ENCODE assay signal across 1 cellular context in the genomic region with DNA sequence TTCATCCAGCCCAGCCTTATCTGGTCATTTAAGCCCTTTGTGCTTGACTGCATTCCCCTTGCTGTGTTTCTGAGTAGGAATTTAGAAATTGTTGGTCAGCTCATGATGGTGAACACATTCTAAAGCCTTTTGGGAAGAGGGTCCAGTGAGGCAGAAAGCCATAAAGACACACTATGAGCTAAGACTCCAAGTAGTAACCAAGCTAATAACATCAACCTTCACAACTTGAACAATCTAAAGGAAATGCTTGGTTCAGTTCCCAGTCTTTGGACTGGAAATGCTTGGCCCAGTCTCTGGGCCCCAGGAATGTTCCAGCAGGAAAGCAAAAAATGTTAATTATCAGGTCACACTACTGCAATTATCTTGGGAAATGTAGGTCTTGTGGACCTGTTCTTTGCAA.
TF ChIP-seq lines count a peak whose summit lies in the region.

No MANE protein-coding gene starts in this region.

TF ChIP-seq in GM23338, 12 proteins besides CTCF, POLR2A, EP300 and RAD21 (continued from another document):
- TF ChIP-seq, protein P1, sequence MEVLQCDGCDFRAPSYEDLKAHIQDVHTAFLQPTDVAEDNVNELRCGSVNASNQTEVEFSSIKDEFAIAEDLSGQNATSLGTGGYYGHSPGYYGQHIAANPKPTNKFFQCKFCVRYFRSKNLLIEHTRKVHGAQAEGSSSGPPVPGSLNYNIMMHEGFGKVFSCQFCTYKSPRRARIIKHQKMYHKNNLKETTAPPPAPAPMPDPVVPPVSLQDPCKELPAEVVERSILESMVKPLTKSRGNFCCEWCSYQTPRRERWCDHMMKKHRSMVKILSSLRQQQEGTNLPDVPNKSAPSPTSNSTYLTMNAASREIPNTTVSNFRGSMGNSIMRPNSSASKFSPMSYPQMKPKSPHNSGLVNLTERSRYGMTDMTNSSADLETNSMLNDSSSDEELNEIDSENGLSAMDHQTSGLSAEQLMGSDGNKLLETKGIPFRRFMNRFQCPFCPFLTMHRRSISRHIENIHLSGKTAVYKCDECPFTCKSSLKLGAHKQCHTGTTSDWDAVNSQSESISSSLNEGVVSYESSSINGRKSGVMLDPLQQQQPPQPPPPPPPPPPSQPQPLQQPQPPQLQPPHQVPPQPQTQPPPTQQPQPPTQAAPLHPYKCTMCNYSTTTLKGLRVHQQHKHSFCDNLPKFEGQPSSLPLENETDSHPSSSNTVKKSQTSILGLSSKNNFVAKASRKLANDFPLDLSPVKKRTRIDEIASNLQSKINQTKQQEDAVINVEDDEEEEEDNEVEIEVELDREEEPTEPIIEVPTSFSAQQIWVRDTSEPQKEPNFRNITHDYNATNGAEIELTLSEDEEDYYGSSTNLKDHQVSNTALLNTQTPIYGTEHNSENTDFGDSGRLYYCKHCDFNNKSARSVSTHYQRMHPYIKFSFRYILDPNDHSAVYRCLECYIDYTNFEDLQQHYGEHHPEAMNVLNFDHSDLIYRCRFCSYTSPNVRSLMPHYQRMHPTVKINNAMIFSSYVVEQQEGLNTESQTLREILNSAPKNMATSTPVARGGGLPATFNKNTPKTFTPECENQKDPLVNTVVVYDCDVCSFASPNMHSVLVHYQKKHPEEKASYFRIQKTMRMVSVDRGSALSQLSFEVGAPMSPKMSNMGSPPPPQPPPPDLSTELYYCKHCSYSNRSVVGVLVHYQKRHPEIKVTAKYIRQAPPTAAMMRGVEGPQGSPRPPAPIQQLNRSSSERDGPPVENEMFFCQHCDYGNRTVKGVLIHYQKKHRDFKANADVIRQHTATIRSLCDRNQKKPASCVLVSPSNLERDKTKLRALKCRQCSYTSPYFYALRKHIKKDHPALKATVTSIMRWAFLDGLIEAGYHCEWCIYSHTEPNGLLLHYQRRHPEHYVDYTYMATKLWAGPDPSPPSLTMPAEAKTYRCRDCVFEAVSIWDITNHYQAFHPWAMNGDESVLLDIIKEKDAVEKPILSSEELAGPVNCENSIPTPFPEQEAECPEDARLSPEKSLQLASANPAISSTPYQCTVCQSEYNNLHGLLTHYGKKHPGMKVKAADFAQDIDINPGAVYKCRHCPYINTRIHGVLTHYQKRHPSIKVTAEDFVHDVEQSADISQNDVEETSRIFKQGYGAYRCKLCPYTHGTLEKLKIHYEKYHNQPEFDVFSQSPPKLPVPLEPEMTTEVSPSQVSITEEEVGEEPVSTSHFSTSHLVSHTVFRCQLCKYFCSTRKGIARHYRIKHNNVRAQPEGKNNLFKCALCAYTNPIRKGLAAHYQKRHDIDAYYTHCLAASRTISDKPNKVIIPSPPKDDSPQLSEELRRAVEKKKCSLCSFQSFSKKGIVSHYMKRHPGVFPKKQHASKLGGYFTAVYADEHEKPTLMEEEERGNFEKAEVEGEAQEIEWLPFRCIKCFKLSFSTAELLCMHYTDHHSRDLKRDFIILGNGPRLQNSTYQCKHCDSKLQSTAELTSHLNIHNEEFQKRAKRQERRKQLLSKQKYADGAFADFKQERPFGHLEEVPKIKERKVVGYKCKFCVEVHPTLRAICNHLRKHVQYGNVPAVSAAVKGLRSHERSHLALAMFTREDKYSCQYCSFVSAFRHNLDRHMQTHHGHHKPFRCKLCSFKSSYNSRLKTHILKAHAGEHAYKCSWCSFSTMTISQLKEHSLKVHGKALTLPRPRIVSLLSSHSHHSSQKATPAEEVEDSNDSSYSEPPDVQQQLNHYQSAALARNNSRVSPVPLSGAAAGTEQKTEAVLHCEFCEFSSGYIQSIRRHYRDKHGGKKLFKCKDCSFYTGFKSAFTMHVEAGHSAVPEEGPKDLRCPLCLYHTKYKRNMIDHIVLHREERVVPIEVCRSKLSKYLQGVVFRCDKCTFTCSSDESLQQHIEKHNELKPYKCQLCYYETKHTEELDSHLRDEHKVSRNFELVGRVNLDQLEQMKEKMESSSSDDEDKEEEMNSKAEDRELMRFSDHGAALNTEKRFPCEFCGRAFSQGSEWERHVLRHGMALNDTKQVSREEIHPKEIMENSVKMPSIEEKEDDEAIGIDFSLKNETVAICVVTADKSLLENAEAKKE (CRISPR knock-in tag; IDR thresholded peaks at IDR 0.05), result no peak
- TF ChIP-seq, protein P2, sequence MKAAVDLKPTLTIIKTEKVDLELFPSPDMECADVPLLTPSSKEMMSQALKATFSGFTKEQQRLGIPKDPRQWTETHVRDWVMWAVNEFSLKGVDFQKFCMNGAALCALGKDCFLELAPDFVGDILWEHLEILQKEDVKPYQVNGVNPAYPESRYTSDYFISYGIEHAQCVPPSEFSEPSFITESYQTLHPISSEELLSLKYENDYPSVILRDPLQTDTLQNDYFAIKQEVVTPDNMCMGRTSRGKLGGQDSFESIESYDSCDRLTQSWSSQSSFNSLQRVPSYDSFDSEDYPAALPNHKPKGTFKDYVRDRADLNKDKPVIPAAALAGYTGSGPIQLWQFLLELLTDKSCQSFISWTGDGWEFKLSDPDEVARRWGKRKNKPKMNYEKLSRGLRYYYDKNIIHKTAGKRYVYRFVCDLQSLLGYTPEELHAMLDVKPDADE (IDR thresholded peaks at IDR 0.05), result no peak
- TF ChIP-seq JUNB (IDR thresholded peaks at IDR 0.05; ENCODE audit: unreplicated experiment), result no peak
- no peak for TF ChIP-seq CREB1 (CRISPR knock-in tag; IDR thresholded peaks at IDR 0.05; ENCODE audit: low read depth)
- no peak for TF ChIP-seq EZH2 (IDR thresholded peaks at IDR 0.05; ENCODE audit: low read depth, unreplicated experiment)
TF ChIP-seq in GM23338: peak in this region for 0.
